Comparison of ENCODE assay signal across 8 cellular contexts in the genomic region with DNA sequence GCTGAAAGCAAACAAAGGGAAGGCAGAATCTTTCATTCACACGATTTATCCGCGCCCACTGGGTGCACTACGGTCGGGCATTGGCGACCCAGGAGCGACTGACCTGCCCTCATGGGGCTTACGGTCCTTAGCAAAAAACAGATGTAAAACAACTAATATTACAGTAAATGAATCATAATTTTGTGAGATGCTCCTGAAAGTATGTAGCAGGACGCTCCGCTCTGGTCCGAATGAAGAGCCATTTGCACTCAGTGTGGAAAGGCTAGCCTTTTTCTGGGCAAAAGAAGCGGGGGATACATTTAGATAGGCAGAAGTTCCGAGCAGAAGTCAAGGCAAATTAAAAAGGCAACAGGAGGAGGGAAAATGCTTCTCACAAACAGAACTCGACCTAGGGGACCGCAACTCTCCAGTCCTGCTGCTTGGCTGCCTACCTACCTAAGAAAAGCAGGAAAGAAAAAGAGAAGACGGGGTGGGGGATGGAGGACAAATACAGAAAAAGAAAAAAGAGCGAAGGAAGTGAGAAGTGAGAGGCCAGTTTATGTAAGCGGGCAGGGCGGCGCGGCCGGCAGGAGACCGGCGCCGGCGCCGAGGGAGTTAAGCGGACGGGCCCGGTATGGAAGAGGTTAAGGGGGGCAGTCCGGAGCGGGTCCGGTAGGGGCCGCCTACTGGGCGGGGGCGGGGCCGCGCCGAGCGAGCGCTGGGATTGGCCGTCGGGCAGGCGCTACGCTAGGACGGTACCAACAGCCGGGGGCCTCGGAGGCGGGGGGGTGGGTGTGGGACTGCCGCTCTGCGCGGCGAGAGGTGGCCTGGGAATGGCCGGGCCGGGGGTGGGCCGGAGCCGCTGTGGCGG. TPM values are rescaled to one million over a fixed set of nuclear protein-coding genes. Genes with fewer than 3 reads are reported as not detected.
DNase-seq lines count a peak whose midpoint lies in the region; ATAC-seq, FAIRE-seq and TF ChIP-seq lines count a peak whose summit lies in the region.

FAM20B (plus strand) TSS at position 770 of the 850 bp plus-strand sequence. CDS start 17,954 bp downstream, outside the sequence.

- TF ChIP-seq CTCF in cardiac fibroblast (IDR thresholded peaks at IDR 0.05; ENCODE audit: low read depth, low read length) = no peak

- in situ Hi-C loops in ACHN (cut with HindIII; ENCODE audit: low pct_ligation_motif_present, low pct_unique_long_range_greater_than_20kb, low sequenced_read_pairs) = no loop called here

- FAIRE-seq in small intestine (lab: Jason Lieb, UNC) = no peak

- peak within 1 kb of the TSS; percentile 98 to 99 for H3K27ac ChIP-seq in small intestine (ENCODE audit: low read depth in 1 of 2, low read length in 1 of 2)

- H3K9me3 ChIP-seq in small intestine (ENCODE audit: control insufficient read depth, low read depth) = no peaks in the 10 kb centered on the region

- H3K4me3 ChIP-seq in cardiac fibroblast (replicated peaks in 1 of 2; ENCODE audit: low read depth in 2 of 2, low read length in 2 of 2) = peak within 1 kb of the TSS; percentile 78 to 80
- H3K4me3 ChIP-seq in small intestine (ENCODE audit: low read depth in 1 of 2, low read length in 2 of 2) = peak within 1 kb of the TSS; percentile 77 to 90

- DNase-seq in ACHN = peak; percentile 95
- peak; percentile 92 for DNase-seq in NCI-H226
- peak; percentile 83 to 87 (median 84) for DNase-seq in activated CD4-positive, CD25-positive, alpha-beta regulatory T cell (lab: John Stamatoyannopoulos, UW)
- peak; percentile 91 to 97 for DNase-seq in cardiac fibroblast (ENCODE audit: low read depth in 2 of 2)
- peak; percentile 99 for DNase-seq in iPS-NIHi7 (ENCODE audit: extremely low spot score)
- peak; percentile 94 for DNase-seq in small intestine

- no peaks in the 10 kb centered on the region for H3K27me3 ChIP-seq in small intestine (ENCODE audit: control insufficient read depth in 2 of 2, insufficient read depth in 2 of 2, low read length in 2 of 2)

- H3K4me1 ChIP-seq in small intestine (ENCODE audit: control insufficient read depth in 2 of 2, insufficient read depth in 1 of 2, low read depth in 1 of 2, low read length in 1 of 2) = peaks cover 7% of the 10 kb centered on the region in 2 donors

- no peaks in the 10 kb centered on the region for H3K36me3 ChIP-seq in small intestine (ENCODE audit: control insufficient read depth in 2 of 2, insufficient read depth in 2 of 2, low read length in 2 of 2)

- 16 to 25% (median 23%) methylated on average over 36 to 58 of the region's 58 CpGs for WGBS in small intestine, 3 donors

- ATAC-seq in GM18873 (IDR thresholded peaks at IDR 0.05; ENCODE audit: low FRiP score, unreplicated experiment) = peak; percentile 63
- peak; percentile 80 for ATAC-seq in HG03159 (IDR thresholded peaks at IDR 0.05; ENCODE audit: unreplicated experiment)

RNA-seq across cellular contexts. Expression of gene FAM20B, which starts in this region (rescaled TPM):
- 10 to 100 TPM in 1 of 3 donors, 1 to 10 TPM in 2; 5.4 to 14.7 (median 6.7) TPM for polyA plus RNA-seq in small intestine

Comparison
In these comparisons a context has a peak if more than half of its experiments do, and no peak if none do; other contexts are left out.
1. Peak in every context shown above with its lines: DNase-seq, ATAC-seq, H3K4me3 ChIP-seq and H3K27ac ChIP-seq.